ENCODE assay signal across 22 cellular contexts in genomic region chr9:84403288-84403687, GRCh38.
DNase-seq lines count a peak whose midpoint lies in the region; ATAC-seq, FAIRE-seq and TF ChIP-seq lines count a peak whose summit lies in the region.
"Had no signal": no experiment of that assay in that cellular context is flagged by ENCODE, and none has a peak within 500 bp of the region (broad histone marks: within the 10 kb centered on the region; RNA-seq: fewer than 3 reads in every experiment).

No MANE protein-coding gene starts in this region.

- no peak overlapping the region for H3K4me3 ChIP-seq in pancreas
- H3K4me3 ChIP-seq: BLaER1, GM12878, GM23248 had no signal

- peak; percentile 92 for ATAC-seq in left lobe of liver
- ATAC-seq in pancreas = peak in 3 of 4 donors; percentile 23 to 44 (median 41)
- ATAC-seq: CD8-positive, alpha-beta T cell had no signal

- DNase-seq in NCI-H526 (lab: John Stamatoyannopoulos, UW) = peak; percentile 7 to 28
- DNase-seq in NCI-H526 treated with DMSO at 0.1 percent for 48 hours (lab: John Stamatoyannopoulos, UW) = no peak
- peak; percentile 57 for DNase-seq in left lobe of liver (ENCODE audit: low spot score)
- no peak for DNase-seq in pancreas
- DNase-seq in HT-29 (ENCODE audit: low spot score) = no peak
- no peak for DNase-seq in EL
- DNase-seq: Caco-2; CD4-positive, CD25-positive, alpha-beta regulatory T cell; CD8-positive, alpha-beta T cell; DMS153; DND-41; GDM1; GM23248; H7; HCEC 1CT had no signal

- FAIRE-seq in pancreas (lab: Jason Lieb, UNC) = no peak
- FAIRE-seq: A204.1, GM12878, GM19239, H1 had no signal

- no peaks in the 10 kb centered on the region for H3K36me3 ChIP-seq in pancreas
- H3K36me3 ChIP-seq: BLaER1 had no signal

- H3K27me3 ChIP-seq in pancreas = no peaks in the 10 kb centered on the region
- H3K27me3 ChIP-seq: BLaER1 had no signal

- no peak for TF ChIP-seq CTCF in pancreas (IDR thresholded peaks at IDR 0.05)

- H3K9me3 ChIP-seq in pancreas = no peaks in the 10 kb centered on the region
- H3K9me3 ChIP-seq: Caco-2 had no signal

- intact Hi-C loops in pancreas (cut with DNase I) = no loop called here

- WGBS in pancreas, 2 donors = 40 to 48% methylated on average over 3 of the region's 3 CpGs

- H3K27ac ChIP-seq in pancreas = no peak overlapping the region
- H3K27ac ChIP-seq: 22Rv1, BLaER1, C4-2B, GM23248 had no signal

- no peaks in the 10 kb centered on the region for H3K4me1 ChIP-seq in pancreas
- H3K4me1 ChIP-seq: BLaER1, Caco-2 had no signal

Comparison
In these comparisons a context has a peak if more than half of its experiments do, and no peak if none do; other contexts are left out.
1. DNase-seq: peak in NCI-H526 (2 of 2) and left lobe of liver (single experiment); none in NCI-H526 treated with DMSO at 0.1 percent for 48 hours (single experiment), pancreas (0 of 6), HT-29 (single experiment) and EL (single experiment).